In genomic region chr5:77560677-77561263, GRCh38 we compare ENCODE assay signal across 8 cellular contexts.
A peak's percentile ranks its signal among the peaks of the same experiment; 100 is the strongest.
DNase-seq lines count a peak whose midpoint lies in the region; ATAC-seq and TF ChIP-seq lines count a peak whose summit lies in the region.

No MANE protein-coding gene starts in this region.

- intact Hi-C loops in OCI-LY7 (cut with micrococcal nuclease; ENCODE audit: unreplicated experiment) (loop anchor here (10.0 kb wide), 1 partner anchor 604 kb away; no protein-coding TSS in a partner anchor), testis (cut with DNase I; ENCODE audit: low total_unique reads) (no loop called here)

- TF ChIP-seq CTCF in OCI-LY7 (conservative IDR thresholded peaks at IDR 0.05; ENCODE audit: low read length) (peak; percentile 71), progenitor cell of endocrine pancreas (IDR thresholded peaks at IDR 0.05; ENCODE audit: unreplicated experiment) (peak; percentile 72), testis (IDR thresholded peaks at IDR 0.05) (peak in 1 of 3 experiments; percentile 21)

- peaks cover 1% of the 10 kb centered on the region for H3K4me1 Mint-ChIP-seq in progenitor cell of endocrine pancreas (ENCODE audit: low read depth)

- in situ Hi-C loops in Caki2 (cut with HindIII; ENCODE audit: low pct_unique_long_range_greater_than_20kb, low sequenced_read_pairs): no loop called here

- H3K4me1 ChIP-seq in OCI-LY7 (ENCODE audit: insufficient read depth, low read length, poor library complexity, severe bottlenecking): no peaks in the 10 kb centered on the region
- H3K4me1 ChIP-seq in testis: no peaks in the 10 kb centered on the region

- POLR2A ChIA-PET in OCI-LY7 (lab: Charles Lee): no interaction called here

- no peaks in the 10 kb centered on the region for H3K79me2 ChIP-seq in OCI-LY7 (ENCODE audit: insufficient read depth, low read depth, low read length)

- H2AFZ ChIP-seq in OCI-LY7 (ENCODE audit: low read length): no peak overlapping the region

- no peak for TF ChIP-seq POLR2A in testis (IDR thresholded peaks at IDR 0.05)

- no peak overlapping the region for H3K27ac Mint-ChIP-seq in progenitor cell of endocrine pancreas

- H3K36me3 Mint-ChIP-seq in progenitor cell of endocrine pancreas (ENCODE audit: insufficient read depth): no peaks in the 10 kb centered on the region

- H3K4me3 ChIP-seq in OCI-LY7 (ENCODE audit: low read depth, low read length, poor library complexity, severe bottlenecking) (no peak overlapping the region), testis (no peak overlapping the region)

- H3K36me3 ChIP-seq in OCI-LY7 (ENCODE audit: insufficient read depth, low read length) (no peaks in the 10 kb centered on the region), testis (ENCODE audit: low read depth, missing control alignments) (no peaks in the 10 kb centered on the region)

- H3K4me2 ChIP-seq in OCI-LY7 (ENCODE audit: low read length): no peak overlapping the region

- H3K4me3 Mint-ChIP-seq in progenitor cell of endocrine pancreas (ENCODE audit: low read depth): no peak overlapping the region

- H4K20me1 ChIP-seq in OCI-LY7 (ENCODE audit: insufficient read depth, low read length): no peaks in the 10 kb centered on the region

- peaks cover 2% of the 10 kb centered on the region for H3K27me3 Mint-ChIP-seq in progenitor cell of endocrine pancreas

- no peaks in the 10 kb centered on the region for H3K9me3 Mint-ChIP-seq in progenitor cell of endocrine pancreas (ENCODE audit: low read depth)

- no peak for ATAC-seq in HG03196 (IDR thresholded peaks at IDR 0.05; ENCODE audit: unreplicated experiment)
- no peak for ATAC-seq in GM18520 (IDR thresholded peaks at IDR 0.05; ENCODE audit: unreplicated experiment)

- 31 to 35% methylated on average over 1 of the region's 1 CpG for WGBS in testis, 2 donors

- H3K9me3 ChIP-seq in OCI-LY7 (ENCODE audit: low read length) (no peaks in the 10 kb centered on the region), testis (no peaks in the 10 kb centered on the region)

- DNase-seq in Caki2 (ENCODE audit: low read depth): peak; percentile 14
- peak; percentile 72 for DNase-seq in HT-29 (ENCODE audit: low spot score)
- DNase-seq in OCI-LY7 (ENCODE audit: low spot score): peak; percentile 14
- peak; percentile 6 for DNase-seq in epithelial cell of prostate (ENCODE audit: low read depth, low spot score)
- DNase-seq in progenitor cell of endocrine pancreas (ENCODE audit: low spot score, unreplicated experiment): no peak
- DNase-seq in testis: no peak

- CTCF ChIA-PET in OCI-LY7 (lab: Charles Lee; ENCODE audit: unreplicated experiment): no interaction called here

- H3K9me2 ChIP-seq in OCI-LY7 (ENCODE audit: insufficient read depth, low read length): no peaks in the 10 kb centered on the region

- H3K27me3 ChIP-seq in testis: no peaks in the 10 kb centered on the region

- BruUV-seq in OCI-LY7 (replicated peaks; lab: Mats Ljungman, UMichigan): no TSS peak

- H3K27ac ChIP-seq in OCI-LY7 (ENCODE audit: low read depth, low read length, poor library complexity, severe bottlenecking) (no peak overlapping the region), epithelial cell of prostate (no peak overlapping the region), testis (no peak overlapping the region)

Comparison
In these comparisons a context has a peak if more than half of its experiments do, and no peak if none do; other contexts are left out.
1. DNase-seq: peak in Caki2 (single experiment), HT-29 (single experiment), OCI-LY7 (single experiment) and epithelial cell of prostate (single experiment); none in progenitor cell of endocrine pancreas (single experiment) and testis (single experiment).